In the genomic region with DNA sequence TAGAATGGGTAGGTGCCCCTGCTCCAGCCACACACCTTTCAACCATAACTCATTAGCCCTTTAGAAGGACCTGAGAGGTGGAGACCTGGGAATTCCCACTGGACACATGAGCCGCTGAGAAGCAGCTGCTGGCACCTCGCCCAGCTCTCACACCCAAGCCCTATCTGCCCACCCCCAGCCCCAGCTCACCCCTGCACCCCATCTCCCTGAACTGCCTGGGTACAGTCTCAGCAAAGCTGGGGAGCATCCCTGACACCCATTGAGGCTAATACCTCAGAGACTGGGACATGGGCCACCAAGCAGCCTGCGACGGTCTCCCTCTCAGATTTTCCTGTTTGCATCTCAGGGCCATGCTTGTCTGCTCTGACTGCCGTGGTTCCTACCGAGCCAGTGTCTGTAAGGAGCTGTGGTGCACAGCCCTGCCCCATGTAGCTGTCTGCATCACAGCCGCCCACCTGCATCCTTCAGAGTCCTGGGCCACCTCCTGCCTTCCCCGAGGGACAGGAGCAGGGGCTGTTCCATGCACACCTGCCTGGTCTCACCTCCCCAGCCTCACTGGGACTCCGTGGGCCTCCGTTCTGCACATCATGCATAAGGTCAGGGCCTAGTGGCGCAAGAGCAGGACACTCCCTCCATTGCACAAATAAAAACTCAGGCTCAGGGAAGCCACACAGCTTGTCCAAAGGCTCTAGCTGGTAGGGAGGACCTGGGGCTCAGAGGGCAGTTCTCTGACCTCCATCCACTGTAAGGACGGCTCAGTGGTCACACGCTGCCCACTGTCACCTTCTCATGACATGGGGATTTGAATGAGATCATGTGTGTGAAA, we compare ENCODE assay signal across 1 cellular context.
TF ChIP-seq lines count a peak whose summit lies in the region.

No MANE protein-coding gene starts in this region.

TF ChIP-seq in HepG2, 621 proteins besides CTCF, POLR2A, EP300 and RAD21 (continued from another document and continues in another):
- TF ChIP-seq, protein P1, sequence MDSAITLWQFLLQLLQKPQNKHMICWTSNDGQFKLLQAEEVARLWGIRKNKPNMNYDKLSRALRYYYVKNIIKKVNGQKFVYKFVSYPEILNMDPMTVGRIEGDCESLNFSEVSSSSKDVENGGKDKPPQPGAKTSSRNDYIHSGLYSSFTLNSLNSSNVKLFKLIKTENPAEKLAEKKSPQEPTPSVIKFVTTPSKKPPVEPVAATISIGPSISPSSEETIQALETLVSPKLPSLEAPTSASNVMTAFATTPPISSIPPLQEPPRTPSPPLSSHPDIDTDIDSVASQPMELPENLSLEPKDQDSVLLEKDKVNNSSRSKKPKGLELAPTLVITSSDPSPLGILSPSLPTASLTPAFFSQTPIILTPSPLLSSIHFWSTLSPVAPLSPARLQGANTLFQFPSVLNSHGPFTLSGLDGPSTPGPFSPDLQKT (CRISPR knock-in tag; IDR thresholded peaks at IDR 0.05; ENCODE audit: borderline replicate concordance) = no peak
- TF ChIP-seq, protein P2, sequence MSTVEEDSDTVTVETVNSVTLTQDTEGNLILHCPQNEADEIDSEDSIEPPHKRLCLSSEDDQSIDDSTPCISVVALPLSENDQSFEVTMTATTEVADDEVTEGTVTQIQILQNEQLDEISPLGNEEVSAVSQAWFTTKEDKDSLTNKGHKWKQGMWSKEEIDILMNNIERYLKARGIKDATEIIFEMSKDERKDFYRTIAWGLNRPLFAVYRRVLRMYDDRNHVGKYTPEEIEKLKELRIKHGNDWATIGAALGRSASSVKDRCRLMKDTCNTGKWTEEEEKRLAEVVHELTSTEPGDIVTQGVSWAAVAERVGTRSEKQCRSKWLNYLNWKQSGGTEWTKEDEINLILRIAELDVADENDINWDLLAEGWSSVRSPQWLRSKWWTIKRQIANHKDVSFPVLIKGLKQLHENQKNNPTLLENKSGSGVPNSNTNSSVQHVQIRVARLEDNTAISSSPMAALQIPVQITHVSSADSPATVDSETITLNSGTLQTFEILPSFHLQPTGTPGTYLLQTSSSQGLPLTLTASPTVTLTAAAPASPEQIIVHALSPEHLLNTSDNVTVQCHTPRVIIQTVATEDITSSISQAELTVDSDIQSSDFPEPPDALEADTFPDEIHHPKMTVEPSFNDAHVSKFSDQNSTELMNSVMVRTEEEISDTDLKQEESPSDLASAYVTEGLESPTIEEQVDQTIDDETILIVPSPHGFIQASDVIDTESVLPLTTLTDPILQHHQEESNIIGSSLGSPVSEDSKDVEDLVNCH (CRISPR knock-in tag; IDR thresholded peaks at IDR 0.05) = no peak
- TF ChIP-seq BRCA1 (CRISPR knock-in tag; IDR thresholded peaks at IDR 0.05) = no peak
- no peak for TF ChIP-seq NFYB (CRISPR knock-in tag; IDR thresholded peaks at IDR 0.05)
- TF ChIP-seq KMT2A (CRISPR knock-in tag; IDR thresholded peaks at IDR 0.05) = peak; percentile 38; the same call in 1 of the 2 replicates
- TF ChIP-seq ADNP (CRISPR knock-in tag; IDR thresholded peaks at IDR 0.05) = no peak
- no peak for TF ChIP-seq SP1 (IDR thresholded peaks at IDR 0.05)
- TF ChIP-seq SP1 (CRISPR knock-in tag; IDR thresholded peaks at IDR 0.05) = no peak
- TF ChIP-seq, protein P3, sequence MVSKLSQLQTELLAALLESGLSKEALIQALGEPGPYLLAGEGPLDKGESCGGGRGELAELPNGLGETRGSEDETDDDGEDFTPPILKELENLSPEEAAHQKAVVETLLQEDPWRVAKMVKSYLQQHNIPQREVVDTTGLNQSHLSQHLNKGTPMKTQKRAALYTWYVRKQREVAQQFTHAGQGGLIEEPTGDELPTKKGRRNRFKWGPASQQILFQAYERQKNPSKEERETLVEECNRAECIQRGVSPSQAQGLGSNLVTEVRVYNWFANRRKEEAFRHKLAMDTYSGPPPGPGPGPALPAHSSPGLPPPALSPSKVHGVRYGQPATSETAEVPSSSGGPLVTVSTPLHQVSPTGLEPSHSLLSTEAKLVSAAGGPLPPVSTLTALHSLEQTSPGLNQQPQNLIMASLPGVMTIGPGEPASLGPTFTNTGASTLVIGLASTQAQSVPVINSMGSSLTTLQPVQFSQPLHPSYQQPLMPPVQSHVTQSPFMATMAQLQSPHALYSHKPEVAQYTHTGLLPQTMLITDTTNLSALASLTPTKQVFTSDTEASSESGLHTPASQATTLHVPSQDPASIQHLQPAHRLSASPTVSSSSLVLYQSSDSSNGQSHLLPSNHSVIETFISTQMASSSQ (IDR thresholded peaks at IDR 0.05; ENCODE audit: low read depth) = no peak
- TF ChIP-seq, protein P3 (CRISPR knock-in tag; IDR thresholded peaks at IDR 0.05; ENCODE audit: borderline replicate concordance) = no peak
- TF ChIP-seq SETDB1 (CRISPR knock-in tag; IDR thresholded peaks at IDR 0.05; ENCODE audit: borderline replicate concordance) = no peak
- TF ChIP-seq, protein P4, sequence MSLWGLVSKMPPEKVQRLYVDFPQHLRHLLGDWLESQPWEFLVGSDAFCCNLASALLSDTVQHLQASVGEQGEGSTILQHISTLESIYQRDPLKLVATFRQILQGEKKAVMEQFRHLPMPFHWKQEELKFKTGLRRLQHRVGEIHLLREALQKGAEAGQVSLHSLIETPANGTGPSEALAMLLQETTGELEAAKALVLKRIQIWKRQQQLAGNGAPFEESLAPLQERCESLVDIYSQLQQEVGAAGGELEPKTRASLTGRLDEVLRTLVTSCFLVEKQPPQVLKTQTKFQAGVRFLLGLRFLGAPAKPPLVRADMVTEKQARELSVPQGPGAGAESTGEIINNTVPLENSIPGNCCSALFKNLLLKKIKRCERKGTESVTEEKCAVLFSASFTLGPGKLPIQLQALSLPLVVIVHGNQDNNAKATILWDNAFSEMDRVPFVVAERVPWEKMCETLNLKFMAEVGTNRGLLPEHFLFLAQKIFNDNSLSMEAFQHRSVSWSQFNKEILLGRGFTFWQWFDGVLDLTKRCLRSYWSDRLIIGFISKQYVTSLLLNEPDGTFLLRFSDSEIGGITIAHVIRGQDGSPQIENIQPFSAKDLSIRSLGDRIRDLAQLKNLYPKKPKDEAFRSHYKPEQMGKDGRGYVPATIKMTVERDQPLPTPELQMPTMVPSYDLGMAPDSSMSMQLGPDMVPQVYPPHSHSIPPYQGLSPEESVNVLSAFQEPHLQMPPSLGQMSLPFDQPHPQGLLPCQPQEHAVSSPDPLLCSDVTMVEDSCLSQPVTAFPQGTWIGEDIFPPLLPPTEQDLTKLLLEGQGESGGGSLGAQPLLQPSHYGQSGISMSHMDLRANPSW (CRISPR knock-in tag; IDR thresholded peaks at IDR 0.05; ENCODE audit: borderline replicate concordance) = no peak
- TF ChIP-seq ZNF207 (IDR thresholded peaks at IDR 0.05; ENCODE audit: borderline replicate concordance) = no peak
- TF ChIP-seq, protein P5, sequence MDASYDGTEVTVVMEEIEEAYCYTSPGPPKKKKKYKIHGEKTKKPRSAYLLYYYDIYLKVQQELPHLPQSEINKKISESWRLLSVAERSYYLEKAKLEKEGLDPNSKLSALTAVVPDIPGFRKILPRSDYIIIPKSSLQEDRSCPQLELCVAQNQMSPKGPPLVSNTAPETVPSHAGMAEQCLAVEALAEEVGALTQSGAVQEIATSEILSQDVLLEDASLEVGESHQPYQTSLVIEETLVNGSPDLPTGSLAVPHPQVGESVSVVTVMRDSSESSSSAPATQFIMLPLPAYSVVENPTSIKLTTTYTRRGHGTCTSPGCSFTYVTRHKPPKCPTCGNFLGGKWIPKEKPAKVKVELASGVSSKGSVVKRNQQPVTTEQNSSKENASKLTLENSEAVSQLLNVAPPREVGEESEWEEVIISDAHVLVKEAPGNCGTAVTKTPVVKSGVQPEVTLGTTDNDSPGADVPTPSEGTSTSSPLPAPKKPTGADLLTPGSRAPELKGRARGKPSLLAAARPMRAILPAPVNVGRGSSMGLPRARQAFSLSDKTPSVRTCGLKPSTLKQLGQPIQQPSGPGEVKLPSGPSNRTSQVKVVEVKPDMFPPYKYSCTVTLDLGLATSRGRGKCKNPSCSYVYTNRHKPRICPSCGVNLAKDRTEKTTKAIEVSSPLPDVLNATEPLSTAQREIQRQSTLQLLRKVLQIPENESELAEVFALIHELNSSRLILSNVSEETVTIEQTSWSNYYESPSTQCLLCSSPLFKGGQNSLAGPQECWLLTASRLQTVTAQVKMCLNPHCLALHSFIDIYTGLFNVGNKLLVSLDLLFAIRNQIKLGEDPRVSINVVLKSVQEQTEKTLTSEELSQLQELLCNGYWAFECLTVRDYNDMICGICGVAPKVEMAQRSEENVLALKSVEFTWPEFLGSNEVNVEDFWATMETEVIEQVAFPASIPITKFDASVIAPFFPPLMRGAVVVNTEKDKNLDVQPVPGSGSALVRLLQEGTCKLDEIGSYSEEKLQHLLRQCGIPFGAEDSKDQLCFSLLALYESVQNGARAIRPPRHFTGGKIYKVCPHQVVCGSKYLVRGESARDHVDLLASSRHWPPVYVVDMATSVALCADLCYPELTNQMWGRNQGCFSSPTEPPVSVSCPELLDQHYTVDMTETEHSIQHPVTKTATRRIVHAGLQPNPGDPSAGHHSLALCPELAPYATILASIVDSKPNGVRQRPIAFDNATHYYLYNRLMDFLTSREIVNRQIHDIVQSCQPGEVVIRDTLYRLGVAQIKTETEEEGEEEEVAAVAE (CRISPR knock-in tag; IDR thresholded peaks at IDR 0.05; ENCODE audit: borderline replicate concordance) = no peak
- no peak for TF ChIP-seq ZNF354B (CRISPR knock-in tag; IDR thresholded peaks at IDR 0.05)
- no peak for TF ChIP-seq PAF1 (CRISPR knock-in tag; IDR thresholded peaks at IDR 0.05)
- TF ChIP-seq, protein P6, sequence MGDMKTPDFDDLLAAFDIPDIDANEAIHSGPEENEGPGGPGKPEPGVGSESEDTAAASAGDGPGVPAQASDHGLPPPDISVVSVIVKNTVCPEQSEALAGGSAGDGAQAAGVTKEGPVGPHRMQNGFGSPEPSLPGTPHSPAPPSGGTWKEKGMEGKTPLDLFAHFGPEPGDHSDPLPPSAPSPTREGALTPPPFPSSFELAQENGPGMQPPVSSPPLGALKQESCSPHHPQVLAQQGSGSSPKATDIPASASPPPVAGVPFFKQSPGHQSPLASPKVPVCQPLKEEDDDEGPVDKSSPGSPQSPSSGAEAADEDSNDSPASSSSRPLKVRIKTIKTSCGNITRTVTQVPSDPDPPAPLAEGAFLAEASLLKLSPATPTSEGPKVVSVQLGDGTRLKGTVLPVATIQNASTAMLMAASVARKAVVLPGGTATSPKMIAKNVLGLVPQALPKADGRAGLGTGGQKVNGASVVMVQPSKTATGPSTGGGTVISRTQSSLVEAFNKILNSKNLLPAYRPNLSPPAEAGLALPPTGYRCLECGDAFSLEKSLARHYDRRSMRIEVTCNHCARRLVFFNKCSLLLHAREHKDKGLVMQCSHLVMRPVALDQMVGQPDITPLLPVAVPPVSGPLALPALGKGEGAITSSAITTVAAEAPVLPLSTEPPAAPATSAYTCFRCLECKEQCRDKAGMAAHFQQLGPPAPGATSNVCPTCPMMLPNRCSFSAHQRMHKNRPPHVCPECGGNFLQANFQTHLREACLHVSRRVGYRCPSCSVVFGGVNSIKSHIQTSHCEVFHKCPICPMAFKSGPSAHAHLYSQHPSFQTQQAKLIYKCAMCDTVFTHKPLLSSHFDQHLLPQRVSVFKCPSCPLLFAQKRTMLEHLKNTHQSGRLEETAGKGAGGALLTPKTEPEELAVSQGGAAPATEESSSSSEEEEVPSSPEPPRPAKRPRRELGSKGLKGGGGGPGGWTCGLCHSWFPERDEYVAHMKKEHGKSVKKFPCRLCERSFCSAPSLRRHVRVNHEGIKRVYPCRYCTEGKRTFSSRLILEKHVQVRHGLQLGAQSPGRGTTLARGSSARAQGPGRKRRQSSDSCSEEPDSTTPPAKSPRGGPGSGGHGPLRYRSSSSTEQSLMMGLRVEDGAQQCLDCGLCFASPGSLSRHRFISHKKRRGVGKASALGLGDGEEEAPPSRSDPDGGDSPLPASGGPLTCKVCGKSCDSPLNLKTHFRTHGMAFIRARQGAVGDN (CRISPR knock-in tag; IDR thresholded peaks at IDR 0.05) = peak; percentile 56
- no peak for TF ChIP-seq ZNF343 (CRISPR knock-in tag; IDR thresholded peaks at IDR 0.05)
- TF ChIP-seq, protein P7, sequence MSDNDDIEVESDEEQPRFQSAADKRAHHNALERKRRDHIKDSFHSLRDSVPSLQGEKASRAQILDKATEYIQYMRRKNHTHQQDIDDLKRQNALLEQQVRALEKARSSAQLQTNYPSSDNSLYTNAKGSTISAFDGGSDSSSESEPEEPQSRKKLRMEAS (IDR thresholded peaks at IDR 0.05) = peak; percentile 46; the same call in 1 of the 2 replicates
- no peak for TF ChIP-seq ZNF749 (CRISPR knock-in tag; IDR thresholded peaks at IDR 0.05; ENCODE audit: borderline replicate concordance)
- TF ChIP-seq HNF4G (IDR thresholded peaks at IDR 0.05; ENCODE audit: borderline replicate concordance, low read depth, low read length) = no peak
- TF ChIP-seq HNF4G (CRISPR knock-in tag; IDR thresholded peaks at IDR 0.05; ENCODE audit: borderline replicate concordance, low read depth) = no peak
- TF ChIP-seq HDAC1 (CRISPR knock-in tag; IDR thresholded peaks at IDR 0.05) = no peak
- TF ChIP-seq KDM5A (IDR thresholded peaks at IDR 0.05; ENCODE audit: borderline replicate concordance, low read length) = no peak
- TF ChIP-seq, protein P8, sequence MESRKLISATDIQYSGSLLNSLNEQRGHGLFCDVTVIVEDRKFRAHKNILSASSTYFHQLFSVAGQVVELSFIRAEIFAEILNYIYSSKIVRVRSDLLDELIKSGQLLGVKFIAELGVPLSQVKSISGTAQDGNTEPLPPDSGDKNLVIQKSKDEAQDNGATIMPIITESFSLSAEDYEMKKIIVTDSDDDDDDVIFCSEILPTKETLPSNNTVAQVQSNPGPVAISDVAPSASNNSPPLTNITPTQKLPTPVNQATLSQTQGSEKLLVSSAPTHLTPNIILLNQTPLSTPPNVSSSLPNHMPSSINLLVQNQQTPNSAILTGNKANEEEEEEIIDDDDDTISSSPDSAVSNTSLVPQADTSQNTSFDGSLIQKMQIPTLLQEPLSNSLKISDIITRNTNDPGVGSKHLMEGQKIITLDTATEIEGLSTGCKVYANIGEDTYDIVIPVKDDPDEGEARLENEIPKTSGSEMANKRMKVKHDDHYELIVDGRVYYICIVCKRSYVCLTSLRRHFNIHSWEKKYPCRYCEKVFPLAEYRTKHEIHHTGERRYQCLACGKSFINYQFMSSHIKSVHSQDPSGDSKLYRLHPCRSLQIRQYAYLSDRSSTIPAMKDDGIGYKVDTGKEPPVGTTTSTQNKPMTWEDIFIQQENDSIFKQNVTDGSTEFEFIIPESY (CRISPR knock-in tag; IDR thresholded peaks at IDR 0.05) = no peak
- no peak for TF ChIP-seq RCOR2 (CRISPR knock-in tag; IDR thresholded peaks at IDR 0.05)
- no peak for TF ChIP-seq ZNF550 (CRISPR knock-in tag; IDR thresholded peaks at IDR 0.05; ENCODE audit: borderline replicate concordance)
- TF ChIP-seq IRF2 (CRISPR knock-in tag; IDR thresholded peaks at IDR 0.05) = no peak
- no peak for TF ChIP-seq ZFP62 (CRISPR knock-in tag; IDR thresholded peaks at IDR 0.05)
- no peak for TF ChIP-seq ZNF629 (CRISPR knock-in tag; conservative IDR thresholded peaks at IDR 0.05)
- TF ChIP-seq RBM22 (optimal IDR thresholded peaks at IDR 0.05; ENCODE audit: low read length) = no peak
